Comparison of ENCODE assay signal across 1 cellular context in genomic region chr4:86357608-86358007, GRCh38.
TF ChIP-seq lines count a peak whose summit lies in the region.

No MANE protein-coding gene starts in this region.

TF ChIP-seq in GM23338, 12 proteins besides CTCF, POLR2A, EP300 and RAD21 (continued from another document):
- TF ChIP-seq ZNF462 (CRISPR knock-in tag; IDR thresholded peaks at IDR 0.05), result no peak
- TF ChIP-seq EZH2 (IDR thresholded peaks at IDR 0.05; ENCODE audit: low read depth, unreplicated experiment), result no peak
- no peak for TF ChIP-seq REST (IDR thresholded peaks at IDR 0.05; ENCODE audit: unreplicated experiment)
